Comparison of ENCODE assay signal across 28 cellular contexts in the genomic region with DNA sequence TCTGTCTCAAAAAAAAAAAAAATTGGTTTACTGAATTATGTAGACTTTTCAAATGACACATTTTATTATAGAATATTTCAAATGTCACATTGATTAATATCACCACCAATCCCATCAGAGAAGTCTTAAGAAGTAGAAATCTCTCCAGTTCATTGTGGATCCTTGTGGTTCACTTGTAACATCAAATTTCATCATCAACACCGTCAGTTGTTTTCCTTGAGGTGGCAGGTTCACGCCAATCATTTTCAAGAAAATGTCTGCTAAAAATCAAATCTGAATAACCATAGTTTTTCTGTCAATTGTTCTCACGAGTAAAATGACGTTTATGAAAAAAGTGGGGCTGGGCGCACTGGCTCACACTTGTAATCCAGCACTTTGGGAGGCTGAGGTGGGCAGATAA. TPM values are rescaled to one million over a fixed set of nuclear protein-coding genes. Genes with fewer than 3 reads are reported as not detected.
"Had no signal": no experiment of that assay in that cellular context is flagged by ENCODE, and none has a peak within 500 bp of the region (broad histone marks: within the 10 kb centered on the region; RNA-seq: fewer than 3 reads in every experiment).

No MANE protein-coding gene starts in this region.

- H3K9me3 ChIP-seq: suprapubic skin, testis, thoracic aorta, thyroid gland, tibial artery, transverse colon, upper lobe of left lung, upper lobe of right lung, uterus had no signal

- DNase-seq: stimulated activated CD4-positive, alpha-beta T cell treated with anti-CD3 and anti-CD28 coated beads, Interleukin-2, amount 100 ng/mL, for 48 hours; stimulated activated CD4-positive, alpha-beta T cell treated with anti-CD3 and anti-CD28 coated beads, Interleukin-4, amount 100 ng/mL, for 1 hour; stimulated activated CD4-positive, alpha-beta T cell treated with anti-CD3 and anti-CD28 coated beads, Interleukin-4, amount 100 ng/mL, for 24 hours; stimulated activated CD4-positive, alpha-beta T cell treated with anti-CD3 and anti-CD28 coated beads, Interleukin-4, amount 100 ng/mL, for 4 hours; stimulated activated CD8-positive, alpha-beta memory T cell treated with anti-CD3 and anti-CD28 coated beads, Interleukin-4, amount 100 ng/mL, for 48 hours; stimulated activated naive B cell treated with anti-CD40 and anti-IgM and Interleukin-4, amounts not matched to agents 10 μg/mL and 1 μg/mL and 100 μg/mL, for 72 hours; stimulated activated naive CD4-positive, alpha-beta T cell; stimulated activated naive CD4-positive, alpha-beta T cell treated with Interleukin-2 at 50 U/mL for 16 hours; stimulated activated naive CD8-positive, alpha-beta T cell treated with anti-CD3 and anti-CD28 coated beads, Interleukin-15, amount 100 ng/mL, for 72 hours; stimulated activated naive CD8-positive, alpha-beta T cell treated with anti-CD3 and anti-CD28 coated beads, Interleukin-15, Interleukin-2, amounts not matched to agents 100 U/mL and 50 U/mL, for 24 hours; stomach; substantia nigra; testis; thyroid gland; tibial artery; transverse colon; trophoblast cell; upper lobe of left lung; upper lobe of right lung; uterus had no signal

- H3K4me3 ChIP-seq: stomach, suprapubic skin, testis, thoracic aorta, thyroid gland, tibial artery, tibial nerve, transverse colon, upper lobe of left lung, upper lobe of right lung, uterus, vagina had no signal

- H3K4me1 Mint-ChIP-seq: stimulated activated effector memory CD8-positive, alpha-beta T cell treated with anti-CD3 and anti-CD28 coated beads, Interleukin-12 subunit alpha, Interleukin-12 subunit beta, amount 100 ng/mL, for 72 hours; stimulated activated memory B cell treated with anti-CD40 and anti-IgM and Interleukin-4, amounts not matched to agents 10 μg/mL and 1 μg/mL and 100 μg/mL, for 72 hours; stimulated activated naive B cell treated with anti-CD40 and anti-IgM and Interleukin-4, amounts not matched to agents 10 μg/mL and 1 μg/mL and 100 μg/mL, for 72 hours; stimulated activated naive CD8-positive, alpha-beta T cell treated with anti-CD3 and anti-CD28 coated beads, Interleukin-15, amount 100 ng/mL, for 72 hours had no signal

- H3K27ac ChIP-seq: stomach, suprapubic skin, testis, thoracic aorta, thyroid gland, tibial artery, tibial nerve, transverse colon, upper lobe of left lung, upper lobe of right lung, uterus, vagina had no signal

- H3K4me1 ChIP-seq: stomach, suprapubic skin, testis, thyroid gland, tibial nerve, transverse colon, upper lobe of left lung, upper lobe of right lung, uterus, vagina had no signal

- H3K36me3 Mint-ChIP-seq: stimulated activated effector memory CD8-positive, alpha-beta T cell treated with anti-CD3 and anti-CD28 coated beads, Interleukin-12 subunit alpha, Interleukin-12 subunit beta, amount 100 ng/mL, for 72 hours; stimulated activated memory B cell treated with anti-CD40 and anti-IgM and Interleukin-4, amounts not matched to agents 10 μg/mL and 1 μg/mL and 100 μg/mL, for 72 hours; stimulated activated naive B cell treated with anti-CD40 and anti-IgM and Interleukin-4, amounts not matched to agents 10 μg/mL and 1 μg/mL and 100 μg/mL, for 72 hours; type B pancreatic cell had no signal

- H3K4me3 Mint-ChIP-seq: stimulated activated effector memory CD8-positive, alpha-beta T cell treated with anti-CD3 and anti-CD28 coated beads, Interleukin-12 subunit alpha, Interleukin-12 subunit beta, amount 100 ng/mL, for 72 hours; stimulated activated memory B cell treated with anti-CD40 and anti-IgM and Interleukin-4, amounts not matched to agents 10 μg/mL and 1 μg/mL and 100 μg/mL, for 72 hours; stimulated activated naive B cell treated with anti-CD40 and anti-IgM and Interleukin-4, amounts not matched to agents 10 μg/mL and 1 μg/mL and 100 μg/mL, for 72 hours; stimulated activated naive CD8-positive, alpha-beta T cell treated with anti-CD3 and anti-CD28 coated beads, Interleukin-15, amount 100 ng/mL, for 72 hours; stimulated activated naive CD8-positive, alpha-beta T cell treated with anti-CD3 and anti-CD28 coated beads, Interleukin-15, Interleukin-2, amounts not matched to agents 100 ng/mL and 50 ng/mL, for 24 hours; type B pancreatic cell had no signal

- H3K9me3 Mint-ChIP-seq: type B pancreatic cell had no signal

- H3K36me3 ChIP-seq: stomach, suprapubic skin, thoracic aorta, thyroid gland, tibial artery, tibial nerve, transverse colon, upper lobe of left lung, upper lobe of right lung, uterus, vagina had no signal

- H3K27ac Mint-ChIP-seq: stimulated activated effector memory CD8-positive, alpha-beta T cell treated with anti-CD3 and anti-CD28 coated beads, Interleukin-12 subunit alpha, Interleukin-12 subunit beta, amount 100 ng/mL, for 72 hours; stimulated activated memory B cell treated with anti-CD40 and anti-IgM and Interleukin-4, amounts not matched to agents 10 μg/mL and 1 μg/mL and 100 μg/mL, for 72 hours; stimulated activated naive B cell treated with anti-CD40 and anti-IgM and Interleukin-4, amounts not matched to agents 10 μg/mL and 1 μg/mL and 100 μg/mL, for 72 hours; stimulated activated naive CD8-positive, alpha-beta T cell treated with anti-CD3 and anti-CD28 coated beads, Interleukin-15, amount 100 ng/mL, for 72 hours; stimulated activated naive CD8-positive, alpha-beta T cell treated with anti-CD3 and anti-CD28 coated beads, Interleukin-15, Interleukin-2, amounts not matched to agents 100 ng/mL and 50 ng/mL, for 24 hours; type B pancreatic cell had no signal

- H3K27me3 ChIP-seq: stomach, suprapubic skin, testis, thyroid gland, tibial artery, tibial nerve, transverse colon, upper lobe of left lung, upper lobe of right lung, uterus, vagina had no signal

RNA-seq across cellular contexts. Expression of a gene that starts 50.3 kb away (rescaled TPM):
- total RNA-seq: vagina had no signal
